ENCODE assay signal across 18 cellular contexts in the genomic region with DNA sequence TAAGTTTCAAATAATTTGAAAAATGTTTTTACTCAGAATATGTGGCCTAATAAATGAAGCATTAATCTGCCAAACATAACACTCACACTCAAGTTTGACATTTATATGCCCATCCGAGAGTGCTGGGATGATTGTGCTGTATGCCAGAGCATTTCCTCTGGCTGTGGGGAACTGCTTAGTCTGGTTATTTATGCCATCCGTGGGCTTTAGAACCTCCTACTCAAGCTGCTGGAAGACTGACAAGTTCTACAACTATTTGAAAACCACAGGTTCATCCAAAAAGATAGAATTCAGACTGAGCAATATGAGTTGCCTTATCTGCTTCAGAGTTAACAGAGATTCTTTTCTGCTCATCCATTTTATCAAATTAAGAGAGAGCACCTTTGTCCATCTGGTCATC. TPM values are rescaled to one million over a fixed set of nuclear protein-coding genes. Genes with fewer than 3 reads are reported as not detected.
DNase-seq lines count a peak whose midpoint lies in the region; ATAC-seq, FAIRE-seq and TF ChIP-seq lines count a peak whose summit lies in the region.
"Had no signal": no experiment of that assay in that cellular context is flagged by ENCODE, and none has a peak within 500 bp of the region (broad histone marks: within the 10 kb centered on the region; RNA-seq: fewer than 3 reads in every experiment).

No MANE protein-coding gene starts in this region.

- H3K36me3 ChIP-seq in HEK293 (ENCODE audit: control insufficient read depth in 2 of 2, insufficient read depth in 1 of 2, low read length in 2 of 2), result no peaks in the 10 kb centered on the region
- peaks cover 0 to 1% of the 10 kb centered on the region in 2 experiments for H3K36me3 ChIP-seq in keratinocyte (ENCODE audit: control insufficient read depth in 2 of 2, extremely low read depth in 1 of 2, insufficient read depth in 2 of 2, low read length in 2 of 2)
- H3K36me3 ChIP-seq: BE2C, HAP-1 had no signal

- peak; percentile 32 for FAIRE-seq in keratinocyte (lab: Jason Lieb, UNC)
- FAIRE-seq: TTC549, urothelium cell line had no signal

- DNase-seq in AG04449 (ENCODE audit: low read depth, low spot score) (peak; percentile 28), astrocyte of the hippocampus (ENCODE audit: low read depth, low spot score) (peak; percentile 47), keratinocyte (ENCODE audit: low read depth, low spot score) (no peak), NCI-H146 (lab: John Stamatoyannopoulos, UW) (no peak)
- no peak for DNase-seq in stimulated activated CD4-positive, alpha-beta T cell treated with anti-CD3 and anti-CD28 coated beads, Interleukin-4, amount 100 ng/mL, for 1 hour
- DNase-seq: activated naive CD8-positive, alpha-beta T cell treated with anti-CD3 and anti-CD28 coated beads, Interleukin-2, amount 10 ng/mL, durations not matched to agents 7 days and 5 days; BE2C; NCI-H1048; NCI-H526 treated with DMSO at 0.1 percent for 48 hours; OCI-M1; SK-N-SH had no signal

- H3K9me3 ChIP-seq in HEK293 (ENCODE audit: control insufficient read depth, insufficient read depth, low read depth, low read length) (no peaks in the 10 kb centered on the region), keratinocyte (ENCODE audit: control insufficient read depth, low read depth, low read length) (no peaks in the 10 kb centered on the region)
- H3K9me3 ChIP-seq: BE2C, HAP-1, SK-N-SH had no signal

- H3K9ac ChIP-seq in keratinocyte (ENCODE audit: control insufficient read depth, extremely low read depth, insufficient read depth, low read length), result no peak overlapping the region
- H3K9ac ChIP-seq: SK-N-SH had no signal

- dilution Hi-C loops in keratinocyte (cut with MboI; ENCODE audit: extremely low pct_ligation_motif_present, low sequenced_read_pairs), result no loop called here

- no peaks in the 10 kb centered on the region for H3K27me3 ChIP-seq in keratinocyte (ENCODE audit: control insufficient read depth, extremely low read depth, insufficient read depth, low read length)
- H3K27me3 ChIP-seq: BE2C had no signal

- POLR2A ChIA-PET in AG04449 (lab: Yijun Ruan, JAX), result no interaction called here
- POLR2A ChIA-PET in HEK293 (lab: Yijun Ruan, JAX), result no interaction called here

- H3K79me2 ChIP-seq in keratinocyte (ENCODE audit: control insufficient read depth, insufficient read depth, low read length), result peaks cover 24% of the 10 kb centered on the region

- no peaks in the 10 kb centered on the region for H3K9me1 ChIP-seq in keratinocyte (ENCODE audit: control insufficient read depth, extremely low read depth, insufficient read depth, low read length)

- H2AFZ ChIP-seq in keratinocyte (ENCODE audit: control insufficient read depth, low read length), result no peak overlapping the region

- no peak overlapping the region for H3K4me2 ChIP-seq in keratinocyte (ENCODE audit: control insufficient read depth, extremely low read depth, insufficient read depth, low read depth, low read length)
- H3K4me2 ChIP-seq: SK-N-SH had no signal

- no peak for TF ChIP-seq CTCF in AG04449 (IDR thresholded peaks at IDR 0.05; ENCODE audit: insufficient read depth, low read length, missing control alignments)
- no peak for TF ChIP-seq CTCF in HEK293 (tag by site-specific recombination; IDR thresholded peaks at IDR 0.05)
- TF ChIP-seq CTCF in keratinocyte (optimal IDR thresholded peaks at IDR 0.05 in 1 of 3, IDR thresholded peaks at IDR 0.05 in 1 of 3, conservative IDR thresholded peaks at IDR 0.05 in 1 of 3; ENCODE audit: extremely low read depth in 1 of 3, insufficient read depth in 2 of 3, low read length in 3 of 3), result no peak

- peaks cover 3% of the 10 kb centered on the region; the same call in 1 of the 2 replicates for H3K4me1 ChIP-seq in HEK293 (ENCODE audit: control insufficient read depth, insufficient read depth, low read length)
- no peaks in the 10 kb centered on the region for H3K4me1 ChIP-seq in keratinocyte (ENCODE audit: control insufficient read depth, extremely low read depth, insufficient read depth, low read length)
- H3K4me1 ChIP-seq: BE2C, HAP-1 had no signal

- H3K4me3 ChIP-seq in AG04449 (ENCODE audit: low read depth, low read length) (no peak overlapping the region), HEK293 (ENCODE audit: low read depth, low read length) (no peak overlapping the region), keratinocyte (ENCODE audit: control insufficient read depth in 2 of 3, extremely low read depth in 1 of 3, insufficient read depth in 2 of 3, low read depth in 1 of 3, low read length in 3 of 3) (no peak overlapping the region)
- H3K4me3 ChIP-seq: HAP-1 had no signal

- H4K20me1 ChIP-seq in keratinocyte (ENCODE audit: control insufficient read depth, extremely low read depth, insufficient read depth, low read length), result no peaks in the 10 kb centered on the region

- CTCF ChIA-PET in AG04449 (lab: Yijun Ruan, JAX), result no interaction called here
- CTCF ChIA-PET in HEK293 (lab: Yijun Ruan, JAX), result no interaction called here

- ATAC-seq in HG02973 (IDR thresholded peaks at IDR 0.05; ENCODE audit: unreplicated experiment) (no peak), HG03571 (IDR thresholded peaks at IDR 0.05; ENCODE audit: unreplicated experiment) (no peak)
- ATAC-seq: natural killer cell treated with Interleukin-12 subunit alpha and Interleukin-12 subunit beta and Interleukin-15 and Interleukin-18, amount 100 ng/mL, for 72 hours had no signal

- H3K27ac ChIP-seq in HEK293 (ENCODE audit: extremely low read depth, low read depth, low read length) (no peak overlapping the region), keratinocyte (ENCODE audit: control insufficient read depth, insufficient read depth, low read length) (no peak overlapping the region)

TF ChIP-seq in HEK293, 187 proteins besides CTCF, POLR2A, EP300 and RAD21 (continues in another document):
- TF ChIP-seq ZNF704 (tag by site-specific recombination; IDR thresholded peaks at IDR 0.05) (no peak), ZNF280D (tag by site-specific recombination; IDR thresholded peaks at IDR 0.05) (no peak), ZNF266 (tag by site-specific recombination; IDR thresholded peaks at IDR 0.05; ENCODE audit: low read depth) (no peak), ZNF169 (tag by site-specific recombination; IDR thresholded peaks at IDR 0.05) (no peak), ZFHX2 (tag by site-specific recombination; conservative IDR thresholded peaks at IDR 0.05) (peak; percentile 67)

RNA-seq across cellular contexts. Expression of gene PCNX2, which starts 25.9 kb away (rescaled TPM):
- 18.0 to 23.2 TPM (median 19.8 TPM) in 3 replicates for polyA plus RNA-seq in keratinocyte
- 9.3 TPM for polyA plus RNA-seq in keratinocyte (2011; ENCODE audit: low read depth)
- 12.8 and 16.1 TPM in 2 replicates for polyA plus RNA-seq in keratinocyte (2011; cell fraction: cytosol; rRNA removed)
- polyA plus RNA-seq in keratinocyte (2011; cell fraction: nucleus; rRNA removed), result 70.6 and 74.9 TPM in 2 replicates
- 8.6 and 9.7 TPM in 2 replicates for polyA plus RNA-seq in keratinocyte (2012; ENCODE audit: low replicate concordance)
- polyA minus RNA-seq in keratinocyte, result 63.3 to 145 TPM (median 112 TPM) in 3 replicates
- 32.2 TPM for polyA minus RNA-seq in keratinocyte (2011; cell fraction: cytosol; rRNA and poly(A)+ RNA removed)
- polyA minus RNA-seq in keratinocyte (2011; cell fraction: nucleus; rRNA and poly(A)+ RNA removed), result 88.0 and 176 TPM in 2 replicates

RNA-seq across cellular contexts. Expression of gene MAP3K21, which starts 57.9 kb away (rescaled TPM):
- 4.4 to 6.4 TPM (median 4.5 TPM) in 3 replicates for polyA plus RNA-seq in keratinocyte
- polyA plus RNA-seq in keratinocyte (2011; ENCODE audit: low read depth), result 1.7 TPM
- 2.8 and 4.8 TPM in 2 replicates for polyA plus RNA-seq in keratinocyte (2011; cell fraction: cytosol; rRNA removed)
- polyA plus RNA-seq in keratinocyte (2011; cell fraction: nucleus; rRNA removed), result 7.8 and 10.1 TPM in 2 replicates
- 2.5 and 2.9 TPM in 2 replicates for polyA plus RNA-seq in keratinocyte (2012; ENCODE audit: low replicate concordance)
- 7.1 to 12.2 TPM (median 10.2 TPM) in 3 replicates for polyA minus RNA-seq in keratinocyte
- polyA minus RNA-seq in keratinocyte (2011; cell fraction: cytosol; rRNA and poly(A)+ RNA removed), result 5.8 TPM
- polyA minus RNA-seq in keratinocyte (2011; cell fraction: nucleus; rRNA and poly(A)+ RNA removed), result 6.2 and 7.4 TPM in 2 replicates

Comparison
In these comparisons a context has a peak if more than half of its experiments do, and no peak if none do; other contexts are left out.
1. DNase-seq: peak in AG04449 (single experiment) and astrocyte of the hippocampus (single experiment); none in keratinocyte (single experiment), stimulated activated CD4-positive, alpha-beta T cell treated with anti-CD3 and anti-CD28 coated beads, Interleukin-4, amount 100 ng/mL, for 1 hour (single experiment) and NCI-H146 (single experiment).